Comparison of ENCODE assay signal across 9 cellular contexts in genomic region chr11:111514216-111515031, GRCh38. TPM values are rescaled to one million over a fixed set of nuclear protein-coding genes. Genes with fewer than 3 reads are reported as not detected.
A peak's percentile ranks its signal among the peaks of the same experiment; 100 is the strongest.
DNase-seq lines count a peak whose midpoint lies in the region; ATAC-seq and TF ChIP-seq lines count a peak whose summit lies in the region.
"Had no signal": no experiment of that assay in that cellular context is flagged by ENCODE, and none has a peak within 500 bp of the region (broad histone marks: within the 10 kb centered on the region; RNA-seq: fewer than 3 reads in every experiment).

Gene HOATZ, plus strand, starts transcription at chr11:111514778. Its CDS starts 7 bp downstream, at chr11:111514785.

- H3K9me3 Mint-ChIP-seq in brain: peaks cover 0 to 2% (median 0%) of the 10 kb centered on the region in 5 experiments
- no peaks in the 10 kb centered on the region for H3K9me3 Mint-ChIP-seq in activated T-helper 2 cell treated with anti-CD3 and anti-CD28 coated beads, Interferon-gamma antibody, Interleukin-2, Interleukin-4, amounts not matched to agents 10 μg/mL and 5 μg/mL and 100 μg/mL, durations not matched to agents 14 hours and 24 hours and 36 hours

- H3K4me3 Mint-ChIP-seq in brain: peak within 1 kb of the TSS; percentile 68 to 80 (median 76)
- no peak within 1 kb of the TSS for H3K4me3 Mint-ChIP-seq in activated T-helper 2 cell treated with anti-CD3 and anti-CD28 coated beads, Interferon-gamma antibody, Interleukin-2, Interleukin-4, amounts not matched to agents 10 μg/mL and 5 μg/mL and 100 μg/mL, durations not matched to agents 14 hours and 24 hours and 36 hours (ENCODE audit: low read depth)

- peak within 1 kb of the TSS in 2 of 5 experiments; percentile 42 to 72 for H3K27ac Mint-ChIP-seq in brain
- no peak within 1 kb of the TSS for H3K27ac Mint-ChIP-seq in activated T-helper 2 cell treated with anti-CD3 and anti-CD28 coated beads, Interferon-gamma antibody, Interleukin-2, Interleukin-4, amounts not matched to agents 10 μg/mL and 5 μg/mL and 100 μg/mL, durations not matched to agents 14 hours and 24 hours and 36 hours

- H3K4me1 ChIP-seq in BE2C: no peaks in the 10 kb centered on the region

- no peak for ATAC-seq in HG03354 (IDR thresholded peaks at IDR 0.05; ENCODE audit: poor library complexity, severe bottlenecking, unreplicated experiment)

- DNase-seq in BE2C (peak; percentile 42), NCI-H146 treated with DMSO at 0.1 percent for 48 hours (lab: John Stamatoyannopoulos, UW; ENCODE audit: unreplicated experiment) (peak; percentile 6), medulla oblongata (ENCODE audit: extremely low spot score) (peak; percentile 36), COR-L47 (lab: John Stamatoyannopoulos, UW) (no peak), NCI-H187 (lab: John Stamatoyannopoulos, UW) (no peak)
- no peak for DNase-seq in activated T-helper 2 cell treated with anti-CD3 and anti-CD28 coated beads, Interferon-gamma antibody, Interleukin-2, Interleukin-4, amounts not matched to agents 10 μg/mL and 5 μg/mL and 100 μg/mL, durations not matched to agents 14 hours and 24 hours and 36 hours (ENCODE audit: low spot score)
- DNase-seq: amniotic stem cell had no signal

- H3K36me3 Mint-ChIP-seq in brain: no peaks in the 10 kb centered on the region
- no peaks in the 10 kb centered on the region for H3K36me3 Mint-ChIP-seq in activated T-helper 2 cell treated with anti-CD3 and anti-CD28 coated beads, Interferon-gamma antibody, Interleukin-2, Interleukin-4, amounts not matched to agents 10 μg/mL and 5 μg/mL and 100 μg/mL, durations not matched to agents 14 hours and 24 hours and 36 hours (ENCODE audit: low read depth)

- TF ChIP-seq CTCF in BE2C (IDR thresholded peaks at IDR 0.05; ENCODE audit: low read depth, low read length) (peak; percentile 25), brain (conservative IDR thresholded peaks at IDR 0.05) (peak in 1 of 2 experiments; percentile 40)

- peaks cover 63% of the 10 kb centered on the region for H3K27me3 Mint-ChIP-seq in brain
- peaks cover 36% of the 10 kb centered on the region for H3K27me3 Mint-ChIP-seq in activated T-helper 2 cell treated with anti-CD3 and anti-CD28 coated beads, Interferon-gamma antibody, Interleukin-2, Interleukin-4, amounts not matched to agents 10 μg/mL and 5 μg/mL and 100 μg/mL, durations not matched to agents 14 hours and 24 hours and 36 hours (ENCODE audit: low read depth)

- intact Hi-C loops in activated T-helper 2 cell treated with anti-CD3 and anti-CD28 coated beads, Interferon-gamma antibody, Interleukin-2, Interleukin-4, amounts not matched to agents 10 μg/mL and 5 μg/mL and 100 μg/mL, durations not matched to agents 14 hours and 24 hours and 36 hours (cut with micrococcal nuclease): no loop called here

- peaks cover 26% of the 10 kb centered on the region for H3K4me1 Mint-ChIP-seq in brain
- peaks cover 11% of the 10 kb centered on the region for H3K4me1 Mint-ChIP-seq in activated T-helper 2 cell treated with anti-CD3 and anti-CD28 coated beads, Interferon-gamma antibody, Interleukin-2, Interleukin-4, amounts not matched to agents 10 μg/mL and 5 μg/mL and 100 μg/mL, durations not matched to agents 14 hours and 24 hours and 36 hours (ENCODE audit: low read depth)

- H3K27me3 ChIP-seq in BE2C: peaks cover 38% of the 10 kb centered on the region

- H3K4me3 ChIP-seq in BE2C (ENCODE audit: low read depth, low read length): peak within 1 kb of the TSS; percentile 27; the same call in 1 of the 2 replicates

- H3K9me3 ChIP-seq in BE2C: no peaks in the 10 kb centered on the region; the same call in 1 of the 2 replicates

- H3K36me3 ChIP-seq in BE2C: no peaks in the 10 kb centered on the region

RNA-seq across cellular contexts. Expression of gene HOATZ, which starts in this region (rescaled TPM):
- polyA plus RNA-seq in BE2C (2012; ENCODE audit: insufficient read depth, insufficient read length, low read depth): not detected
- polyA plus RNA-seq in brain (ENCODE audit: insufficient read depth, low read depth, low replicate concordance): not detected
- not detected in 2 replicates for total RNA-seq in activated T-helper 2 cell treated with anti-CD3 and anti-CD28 coated beads, Interferon-gamma antibody, Interleukin-2, Interleukin-4, amounts not matched to agents 10 μg/mL and 5 μg/mL and 100 μg/mL, durations not matched to agents 14 hours and 24 hours and 36 hours

Comparison
In these comparisons a context has a peak if more than half of its experiments do, and no peak if none do; other contexts are left out.
1. DNase-seq: peak in BE2C (single experiment), NCI-H146 treated with DMSO at 0.1 percent for 48 hours (single experiment) and medulla oblongata (single experiment); none in COR-L47 (single experiment), activated T-helper 2 cell treated with anti-CD3 and anti-CD28 coated beads, Interferon-gamma antibody, Interleukin-2, Interleukin-4, amounts not matched to agents 10 μg/mL and 5 μg/mL and 100 μg/mL, durations not matched to agents 14 hours and 24 hours and 36 hours (single experiment) and NCI-H187 (0 of 2).